In the genomic region with DNA sequence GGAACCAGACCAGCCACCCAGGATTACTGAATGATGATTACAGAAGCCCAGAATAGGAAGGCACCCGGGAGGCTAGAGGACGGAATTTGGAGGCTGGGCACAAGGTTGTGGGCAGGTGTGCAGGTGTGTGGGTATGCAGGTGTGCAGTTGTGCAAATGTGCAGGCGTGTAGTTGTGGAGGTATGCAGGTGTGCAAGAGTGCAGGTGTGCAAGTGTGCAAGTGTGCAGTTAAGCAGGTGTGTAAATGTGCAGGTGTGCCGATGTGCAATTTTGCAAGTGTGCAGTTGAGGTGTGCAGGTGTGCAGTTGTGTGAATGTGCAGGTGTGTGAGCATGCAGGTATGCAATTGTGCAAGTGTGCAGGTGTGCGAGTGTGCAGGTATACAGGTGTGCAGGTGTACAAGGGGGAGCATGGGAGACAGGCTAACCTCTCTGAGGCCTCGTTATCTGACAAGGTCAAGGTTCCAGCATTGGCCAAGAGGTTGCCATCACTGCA, we compare ENCODE assay signal across 20 cellular contexts.
DNase-seq lines count a peak whose midpoint lies in the region; ATAC-seq and TF ChIP-seq lines count a peak whose summit lies in the region.
"Had no signal": no experiment of that assay in that cellular context is flagged by ENCODE, and none has a peak within 500 bp of the region (broad histone marks: within the 10 kb centered on the region; RNA-seq: fewer than 3 reads in every experiment).

No MANE protein-coding gene starts in this region.

- H4K12ac ChIP-seq in trophoblast cell (ENCODE audit: low read depth, low read length), result no peak overlapping the region

- peak overlapping the region; percentile 15 for H3K27ac ChIP-seq in H9 (ENCODE audit: insufficient read length, low read depth, low read length)
- H3K27ac ChIP-seq in iPS-20b (ENCODE audit: low read length), result no peak overlapping the region
- no peak overlapping the region for H3K27ac ChIP-seq in trophoblast cell (ENCODE audit: low read depth, low read length)
- H3K27ac ChIP-seq in stomach, result no peak overlapping the region
- H3K27ac ChIP-seq: BLaER1 treated with 17β-estradiol and CSF1 and Interleukin-3, amounts not matched to agents 10 nM and 100 nM; GM23248; HL-60 had no signal

- H3K9me3 Mint-ChIP-seq in H9, result no peaks in the 10 kb centered on the region
- H3K9me3 Mint-ChIP-seq in WTC11, result no peaks in the 10 kb centered on the region; the same call in 1 of the 2 replicates
- H3K9me3 Mint-ChIP-seq: CD8-positive, alpha-beta T cell had no signal

- H3K36me3 Mint-ChIP-seq in H9 (ENCODE audit: insufficient read depth in 1 of 3, low read depth in 3 of 3) (peaks cover 0 to 5% (median 0%) of the 10 kb centered on the region in 3 experiments; a peak in 1 of 7 replicates), WTC11 (no peaks in the 10 kb centered on the region)
- H3K36me3 Mint-ChIP-seq: CD8-positive, alpha-beta T cell; IgD-negative memory B cell had no signal

- peak overlapping the region; percentile 1; the same call in 1 of the 2 replicates for H3K4me3 ChIP-seq in iPS-20b (ENCODE audit: low read length)
- peak overlapping the region; percentile 14 for H3K4me3 ChIP-seq in trophoblast cell (ENCODE audit: low read depth, low read length)
- H3K4me3 ChIP-seq in stomach, result no peak overlapping the region
- H3K4me3 ChIP-seq: BLaER1 treated with 17β-estradiol and CSF1 and Interleukin-3, amounts not matched to agents 10 nM and 100 nM; GM23248 had no signal

- H3K23ac ChIP-seq in H9 (ENCODE audit: insufficient read length, low read depth, low read length) (no peak overlapping the region), trophoblast cell (ENCODE audit: low read length) (no peak overlapping the region)

- H2AK5ac ChIP-seq in H9 (ENCODE audit: insufficient read length, low read length), result no peak overlapping the region
- H2AK5ac ChIP-seq in trophoblast cell (ENCODE audit: low read length), result no peak overlapping the region

- H2BK20ac ChIP-seq in H9 (ENCODE audit: low read depth, low read length, poor library complexity, severe bottlenecking), result no peak overlapping the region

- H3K4me1 Mint-ChIP-seq in H9 (peaks cover 30 to 31% of the 10 kb centered on the region in 2 experiments), WTC11 (peaks cover 42% of the 10 kb centered on the region)
- H3K4me1 Mint-ChIP-seq: B cell, IgD-negative memory B cell had no signal

- peak overlapping the region; percentile 9 for H3K4me2 ChIP-seq in H9 (ENCODE audit: insufficient read depth, insufficient read length, low read length)
- no peak overlapping the region for H3K4me2 ChIP-seq in trophoblast cell (ENCODE audit: low read length)
- H3K4me2 ChIP-seq: BLaER1 treated with 17β-estradiol and CSF1 and Interleukin-3, amounts not matched to agents 10 nM and 100 nM had no signal

- no peak overlapping the region for H3K9ac ChIP-seq in H9 (ENCODE audit: extremely low read depth, insufficient read length, low read length)
- no peak overlapping the region for H3K9ac ChIP-seq in iPS-20b (ENCODE audit: low read depth, low read length)
- H3K9ac ChIP-seq in trophoblast cell (ENCODE audit: low read length), result no peak overlapping the region
- H3K9ac ChIP-seq: BLaER1 treated with 17β-estradiol and CSF1 and Interleukin-3, amounts not matched to agents 10 nM and 100 nM; GM23248 had no signal

- H4K91ac ChIP-seq in H9 (ENCODE audit: insufficient read length, low read depth, low read length), result no peak overlapping the region
- no peak overlapping the region for H4K91ac ChIP-seq in trophoblast cell (ENCODE audit: low read depth, low read length)

- H4K8ac ChIP-seq in H9 (replicated peaks; ENCODE audit: insufficient read length, low read depth, low read length) (no peak overlapping the region), trophoblast cell (ENCODE audit: low read depth, low read length) (no peak overlapping the region)

- H2BK12ac ChIP-seq in H9 (ENCODE audit: insufficient read length, low read depth, low read length) (no peak overlapping the region), trophoblast cell (ENCODE audit: low read length) (no peak overlapping the region)

- ATAC-seq in WTC11 (no peak), HG02852 (IDR thresholded peaks at IDR 0.05; ENCODE audit: unreplicated experiment) (no peak)
- ATAC-seq: CD8-positive, alpha-beta T cell; HepG2 had no signal

- H3T11ph ChIP-seq in H9 (ENCODE audit: low read length), result no peak overlapping the region

- H2BK15ac ChIP-seq in H9 (ENCODE audit: low read depth, low read length), result no peak overlapping the region

- H2AFZ ChIP-seq in H9 (ENCODE audit: low read length) (no peak overlapping the region), trophoblast cell (ENCODE audit: insufficient read depth, low read length, poor library complexity) (no peak overlapping the region)
- H2AFZ ChIP-seq: GM23248 had no signal

- H2BK5ac ChIP-seq in H9 (ENCODE audit: insufficient read length, low read length), result no peak overlapping the region
- no peak overlapping the region for H2BK5ac ChIP-seq in trophoblast cell (ENCODE audit: low read depth, low read length, poor library complexity)

- no peak for TF ChIP-seq CTCF in H9 (conservative IDR thresholded peaks at IDR 0.05)
- no peak for TF ChIP-seq CTCF in WTC11 (IDR thresholded peaks at IDR 0.05)
- TF ChIP-seq CTCF in stomach (IDR thresholded peaks at IDR 0.05), result no peak

- H2BK120ac ChIP-seq in H9 (ENCODE audit: low read depth, low read length, poor library complexity, severe bottlenecking) (no peak overlapping the region), trophoblast cell (ENCODE audit: insufficient read depth, low read length, poor library complexity) (no peak overlapping the region)

- H3K9me3 ChIP-seq in H9 (ENCODE audit: control insufficient read depth, low read depth, low read length), result no peaks in the 10 kb centered on the region
- H3K9me3 ChIP-seq in iPS-20b (ENCODE audit: insufficient read depth, low read depth, low read length), result no peaks in the 10 kb centered on the region
- peaks cover 2% of the 10 kb centered on the region for H3K9me3 ChIP-seq in trophoblast cell (ENCODE audit: insufficient read depth, low read depth, low read length)
- peaks cover 0 to 3% (median 3%) of the 10 kb centered on the region in 4 donors for H3K9me3 ChIP-seq in stomach

- no peaks in the 10 kb centered on the region for H3K27me3 ChIP-seq in H9 (ENCODE audit: insufficient read depth, low read length)
- no peaks in the 10 kb centered on the region for H3K27me3 ChIP-seq in iPS-20b (ENCODE audit: insufficient read depth, low read length)
- peaks cover 2% of the 10 kb centered on the region for H3K27me3 ChIP-seq in trophoblast cell (ENCODE audit: insufficient read depth, low read length)
- H3K27me3 ChIP-seq in stomach, result no peaks in the 10 kb centered on the region
- H3K27me3 ChIP-seq: BLaER1 treated with 17β-estradiol and CSF1 and Interleukin-3, amounts not matched to agents 10 nM and 100 nM had no signal

- H3K56ac ChIP-seq in H9 (ENCODE audit: insufficient read length, low read depth, low read length), result no peak overlapping the region

- H3K36me3 ChIP-seq in iPS-20b (ENCODE audit: insufficient read depth, low read depth, low read length) (no peaks in the 10 kb centered on the region), trophoblast cell (ENCODE audit: control insufficient read depth in 1 of 2, insufficient read depth in 2 of 2, low read length in 2 of 2) (no peaks in the 10 kb centered on the region), stomach (no peaks in the 10 kb centered on the region)
- H3K36me3 ChIP-seq: BLaER1 treated with 17β-estradiol and CSF1 and Interleukin-3, amounts not matched to agents 10 nM and 100 nM had no signal

- no peak for TF ChIP-seq EP300 in stomach (IDR thresholded peaks at IDR 0.05)

- CTCF ChIA-PET in WTC11 (lab: Charles Lee), result interaction anchor here (0.7 to 1.4 kb wide), 5 partner anchors 17 to 134 kb away, joined by 3 to 4 read pairs (median 4); no protein-coding TSS in a partner anchor

- no peak overlapping the region for H4K5ac ChIP-seq in H9 (ENCODE audit: insufficient read length, low read depth, low read length)

- peak overlapping the region; percentile 2 to 76 (median 68); a peak in 4 of 7 replicates for H3K27ac Mint-ChIP-seq in H9
- H3K27ac Mint-ChIP-seq in WTC11, result peak overlapping the region; percentile 95
- H3K27ac Mint-ChIP-seq: B cell; CD8-positive, alpha-beta T cell had no signal

- H3K4ac ChIP-seq in H9 (ENCODE audit: low read depth, low read length), result no peak overlapping the region
- H3K4ac ChIP-seq in trophoblast cell (ENCODE audit: low read depth, low read length), result no peak overlapping the region

- TF ChIP-seq POLR2A in stomach (IDR thresholded peaks at IDR 0.05), result no peak

- no peaks in the 10 kb centered on the region for H4K20me1 ChIP-seq in H9 (ENCODE audit: control insufficient read depth, insufficient read depth, insufficient read length)
- H4K20me1 ChIP-seq: BLaER1 treated with 17β-estradiol and CSF1 and Interleukin-3, amounts not matched to agents 10 nM and 100 nM had no signal

- H3K27me3 Mint-ChIP-seq in H9 (ENCODE audit: low read depth) (no peaks in the 10 kb centered on the region), WTC11 (ENCODE audit: low read depth) (no peaks in the 10 kb centered on the region)

- POLR2A ChIA-PET in WTC11 (lab: Charles Lee), result interaction anchor here (1.5 kb wide), 1 partner anchor 22 kb away, joined by 14 read pairs; no protein-coding TSS in a partner anchor

- DNase-seq in H9 (no peak), WTC11 (ENCODE audit: low spot score) (no peak), trophoblast cell (no peak), stomach (no peak), NCI-H146 treated with DMSO at 0.1 percent for 48 hours (lab: John Stamatoyannopoulos, UW; ENCODE audit: unreplicated experiment) (no peak), ecto neural progenitor cell (ENCODE audit: low spot score) (no peak)
- DNase-seq: Calu3; CD8-positive, alpha-beta T cell; DMS79 treated with DMSO at 0.1 percent for 48 hours; GF-D8; GM23248; H7; KBM-7 had no signal

- no CpG with 5 or more reads among the region's 6 CpGs for WGBS in H9 (ENCODE audit: extremely low coverage, insufficient read length, low lambda C conversion rate)
- WGBS in trophoblast cell (ENCODE audit: extremely low coverage, insufficient coverage, insufficient read length), result no CpG with 5 or more reads among the region's 6 CpGs
- WGBS in stomach, 5 donors, result 76 to 92% (median 83%) methylated on average over 6 of the region's 6 CpGs

- H3K79me2 ChIP-seq in H9 (ENCODE audit: insufficient read depth, low read length) (no peaks in the 10 kb centered on the region), trophoblast cell (ENCODE audit: control insufficient read depth, insufficient read depth, low read length, poor library complexity) (no peaks in the 10 kb centered on the region)

- H3K79me1 ChIP-seq in H9 (ENCODE audit: insufficient read depth, low read depth, low read length, poor library complexity, severe bottlenecking) (no peaks in the 10 kb centered on the region), trophoblast cell (ENCODE audit: low read length) (no peaks in the 10 kb centered on the region)

- intact Hi-C loops in stomach (cut with DNase I; ENCODE audit: low total_unique reads), result no loop called here

- H3K23me2 ChIP-seq in H9 (ENCODE audit: insufficient read length, low read depth, low read length, poor library complexity, severe bottlenecking), result no peaks in the 10 kb centered on the region

- H3K14ac ChIP-seq in H9 (ENCODE audit: insufficient read depth, low read length) (no peak overlapping the region), trophoblast cell (ENCODE audit: low read length) (no peak overlapping the region)

- H3K4me1 ChIP-seq in H9 (ENCODE audit: insufficient read depth, low read length) (peaks cover 11% of the 10 kb centered on the region), iPS-20b (ENCODE audit: insufficient read depth, low read length) (peaks cover 16% of the 10 kb centered on the region), trophoblast cell (ENCODE audit: control insufficient read depth in 1 of 2, insufficient read depth in 2 of 2, low read length in 2 of 2) (no peaks in the 10 kb centered on the region), stomach (no peaks in the 10 kb centered on the region)
- H3K4me1 ChIP-seq: BLaER1 treated with 17β-estradiol and CSF1 and Interleukin-3, amounts not matched to agents 10 nM and 100 nM had no signal

- H3K4me3 Mint-ChIP-seq in H9 (peak overlapping the region in 1 of 2 experiments; percentile 4; a peak in 1 of 5 replicates), WTC11 (peak overlapping the region; percentile 44)
- H3K4me3 Mint-ChIP-seq: B cell; CD8-positive, alpha-beta T cell; IgD-negative memory B cell had no signal

- H3K18ac ChIP-seq in H9 (ENCODE audit: insufficient read length, low read depth, low read length) (no peak overlapping the region), trophoblast cell (ENCODE audit: low read length) (no peak overlapping the region)

Comparison
In these comparisons a context has a peak if more than half of its experiments do, and no peak if none do; other contexts are left out.
1. H3K4me3 ChIP-seq: peak in iPS-20b (single experiment) and trophoblast cell (single experiment); none in stomach (0 of 4).